Comparison of ENCODE assay signal across 8 cellular contexts in the genomic region with DNA sequence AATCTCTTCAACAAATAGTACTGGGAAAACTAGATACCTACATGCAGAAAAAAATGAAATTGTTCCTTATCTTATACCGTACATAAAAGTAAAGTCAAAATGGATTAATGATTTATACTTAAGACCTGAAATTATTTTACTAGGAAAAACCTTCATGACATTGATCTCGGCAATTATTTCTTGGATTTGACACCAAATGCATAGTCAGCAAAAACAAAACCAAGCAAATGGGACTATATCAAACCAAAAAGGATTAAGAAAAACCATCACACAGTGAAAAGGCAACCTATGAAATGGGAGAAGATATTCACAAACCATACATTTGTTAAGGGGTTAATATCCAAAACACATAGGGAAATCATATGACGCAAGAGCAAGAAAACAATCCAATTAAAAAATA.
"Had no signal": no experiment of that assay in that cellular context is flagged by ENCODE, and none has a peak within 500 bp of the region (broad histone marks: within the 10 kb centered on the region; RNA-seq: fewer than 3 reads in every experiment).

No MANE protein-coding gene starts in this region.

- H3K36me3 ChIP-seq: HAP-1 had no signal

- H2AFZ ChIP-seq: GM23338 had no signal

- H3K27ac ChIP-seq: HL-60 had no signal

- H3K4me2 ChIP-seq: GM23338 had no signal

- ATAC-seq: GM23338, HCT116 had no signal

- DNase-seq: H7, HFFc6, Kasumi-1, KG1 had no signal

- H3K4me3 ChIP-seq: GM23338, HAP-1 had no signal
